Comparison of ENCODE assay signal across 1 cellular context in genomic region chr19:58558066-58558622, GRCh38.
TF ChIP-seq lines count a peak whose summit lies in the region.

TSS of gene UBE2M (minus strand) at chr19:58558611. CDS start at chr19:58558381, 230 bp downstream.

TF ChIP-seq in K562, 482 proteins besides CTCF, POLR2A, EP300 and RAD21 (continued from another document and continues in another):
- TF ChIP-seq MNT (conservative IDR thresholded peaks at IDR 0.05), result peak in 1 of 2 experiments; percentile 32; a peak in 1 of 4 replicates
- TF ChIP-seq CUX1 (CRISPR knock-in tag; IDR thresholded peaks at IDR 0.05), result no peak
- no peak for TF ChIP-seq MECOM (CRISPR knock-in tag; IDR thresholded peaks at IDR 0.05)
- TF ChIP-seq LCOR (CRISPR knock-in tag; IDR thresholded peaks at IDR 0.05), result no peak
- peak; percentile 90 for TF ChIP-seq NR2C2 (CRISPR knock-in tag; IDR thresholded peaks at IDR 0.05)
- TF ChIP-seq NR2C2 (tag; IDR thresholded peaks at IDR 0.05), result peak; percentile 97
- TF ChIP-seq, protein P1, sequence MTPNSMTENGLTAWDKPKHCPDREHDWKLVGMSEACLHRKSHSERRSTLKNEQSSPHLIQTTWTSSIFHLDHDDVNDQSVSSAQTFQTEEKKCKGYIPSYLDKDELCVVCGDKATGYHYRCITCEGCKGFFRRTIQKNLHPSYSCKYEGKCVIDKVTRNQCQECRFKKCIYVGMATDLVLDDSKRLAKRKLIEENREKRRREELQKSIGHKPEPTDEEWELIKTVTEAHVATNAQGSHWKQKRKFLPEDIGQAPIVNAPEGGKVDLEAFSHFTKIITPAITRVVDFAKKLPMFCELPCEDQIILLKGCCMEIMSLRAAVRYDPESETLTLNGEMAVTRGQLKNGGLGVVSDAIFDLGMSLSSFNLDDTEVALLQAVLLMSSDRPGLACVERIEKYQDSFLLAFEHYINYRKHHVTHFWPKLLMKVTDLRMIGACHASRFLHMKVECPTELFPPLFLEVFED (CRISPR knock-in tag; conservative IDR thresholded peaks at IDR 0.05), result peak; percentile 80; the same call in 1 of the 2 replicates
- TF ChIP-seq ARID1B (IDR thresholded peaks at IDR 0.05), result peak; percentile 61
- TF ChIP-seq, protein P2, sequence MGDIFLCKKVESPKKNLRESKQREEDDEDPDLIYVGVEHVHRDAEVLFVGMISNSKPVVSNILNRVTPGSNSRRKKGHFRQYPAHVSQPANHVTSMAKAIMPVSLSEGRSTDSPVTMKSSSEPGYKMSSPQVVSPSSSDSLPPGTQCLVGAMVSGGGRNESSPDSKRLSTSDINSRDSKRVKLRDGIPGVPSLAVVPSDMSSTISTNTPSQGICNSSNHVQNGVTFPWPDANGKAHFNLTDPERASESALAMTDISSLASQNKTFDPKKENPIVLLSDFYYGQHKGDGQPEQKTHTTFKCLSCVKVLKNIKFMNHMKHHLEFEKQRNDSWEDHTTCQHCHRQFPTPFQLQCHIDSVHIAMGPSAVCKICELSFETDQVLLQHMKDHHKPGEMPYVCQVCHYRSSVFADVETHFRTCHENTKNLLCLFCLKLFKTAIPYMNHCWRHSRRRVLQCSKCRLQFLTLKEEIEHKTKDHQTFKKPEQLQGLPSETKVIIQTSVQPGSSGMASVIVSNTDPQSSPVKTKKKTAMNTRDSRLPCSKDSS (IDR thresholded peaks at IDR 0.05; ENCODE audit: low read depth, partially characterized antibody), result no peak
- no peak for TF ChIP-seq SETDB1 (IDR thresholded peaks at IDR 0.05; ENCODE audit: low read length)
- peak; percentile 65 for TF ChIP-seq CBFA2T2 (conservative IDR thresholded peaks at IDR 0.05)
- no peak for TF ChIP-seq MYNN (IDR thresholded peaks at IDR 0.05)
- no peak for TF ChIP-seq MYNN (CRISPR knock-in tag; IDR thresholded peaks at IDR 0.05)
- no peak for TF ChIP-seq BRCA1 (IDR thresholded peaks at IDR 0.05)
- TF ChIP-seq BRCA1 (CRISPR knock-in tag; IDR thresholded peaks at IDR 0.05), result no peak
- no peak for TF ChIP-seq ZNF23 (CRISPR knock-in tag; IDR thresholded peaks at IDR 0.05)
- TF ChIP-seq, protein P3, sequence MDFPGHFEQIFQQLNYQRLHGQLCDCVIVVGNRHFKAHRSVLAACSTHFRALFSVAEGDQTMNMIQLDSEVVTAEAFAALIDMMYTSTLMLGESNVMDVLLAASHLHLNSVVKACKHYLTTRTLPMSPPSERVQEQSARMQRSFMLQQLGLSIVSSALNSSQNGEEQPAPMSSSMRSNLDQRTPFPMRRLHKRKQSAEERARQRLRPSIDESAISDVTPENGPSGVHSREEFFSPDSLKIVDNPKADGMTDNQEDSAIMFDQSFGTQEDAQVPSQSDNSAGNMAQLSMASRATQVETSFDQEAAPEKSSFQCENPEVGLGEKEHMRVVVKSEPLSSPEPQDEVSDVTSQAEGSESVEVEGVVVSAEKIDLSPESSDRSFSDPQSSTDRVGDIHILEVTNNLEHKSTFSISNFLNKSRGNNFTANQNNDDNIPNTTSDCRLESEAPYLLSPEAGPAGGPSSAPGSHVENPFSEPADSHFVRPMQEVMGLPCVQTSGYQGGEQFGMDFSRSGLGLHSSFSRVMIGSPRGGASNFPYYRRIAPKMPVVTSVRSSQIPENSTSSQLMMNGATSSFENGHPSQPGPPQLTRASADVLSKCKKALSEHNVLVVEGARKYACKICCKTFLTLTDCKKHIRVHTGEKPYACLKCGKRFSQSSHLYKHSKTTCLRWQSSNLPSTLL (IDR thresholded peaks at IDR 0.05), result no peak
- TF ChIP-seq NCOA1 (IDR thresholded peaks at IDR 0.05; ENCODE audit: low read depth), result 0 out of 2 replicates have a peak, but pooled peaks have one; percentile 44
- no peak for TF ChIP-seq MEF2D (tag; conservative IDR thresholded peaks at IDR 0.05; ENCODE audit: low read depth)
- peak; percentile 70; the same call in 1 of the 2 replicates for TF ChIP-seq HLTF (IDR thresholded peaks at IDR 0.05)
- TF ChIP-seq ILK (tag; IDR thresholded peaks at IDR 0.05; ENCODE audit: borderline replicate concordance, low read depth), result no peak
- no peak for TF ChIP-seq NFIX (CRISPR knock-in tag; IDR thresholded peaks at IDR 0.05; ENCODE audit: low read depth)
- TF ChIP-seq HCFC1 (IDR thresholded peaks at IDR 0.05; ENCODE audit: low read depth, low read length), result no peak; the same call in 1 of the 2 replicates
- TF ChIP-seq ESRRA (IDR thresholded peaks at IDR 0.05; ENCODE audit: borderline replicate concordance, low read depth), result peak; percentile 74; the same call in 1 of the 2 replicates
- TF ChIP-seq, protein P4, sequence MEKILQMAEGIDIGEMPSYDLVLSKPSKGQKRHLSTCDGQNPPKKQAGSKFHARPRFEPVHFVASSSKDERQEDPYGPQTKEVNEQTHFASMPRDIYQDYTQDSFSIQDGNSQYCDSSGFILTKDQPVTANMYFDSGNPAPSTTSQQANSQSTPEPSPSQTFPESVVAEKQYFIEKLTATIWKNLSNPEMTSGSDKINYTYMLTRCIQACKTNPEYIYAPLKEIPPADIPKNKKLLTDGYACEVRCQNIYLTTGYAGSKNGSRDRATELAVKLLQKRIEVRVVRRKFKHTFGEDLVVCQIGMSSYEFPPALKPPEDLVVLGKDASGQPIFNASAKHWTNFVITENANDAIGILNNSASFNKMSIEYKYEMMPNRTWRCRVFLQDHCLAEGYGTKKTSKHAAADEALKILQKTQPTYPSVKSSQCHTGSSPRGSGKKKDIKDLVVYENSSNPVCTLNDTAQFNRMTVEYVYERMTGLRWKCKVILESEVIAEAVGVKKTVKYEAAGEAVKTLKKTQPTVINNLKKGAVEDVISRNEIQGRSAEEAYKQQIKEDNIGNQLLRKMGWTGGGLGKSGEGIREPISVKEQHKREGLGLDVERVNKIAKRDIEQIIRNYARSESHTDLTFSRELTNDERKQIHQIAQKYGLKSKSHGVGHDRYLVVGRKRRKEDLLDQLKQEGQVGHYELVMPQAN (IDR thresholded peaks at IDR 0.05; ENCODE audit: borderline replicate concordance), result peak; percentile 66; the same call in 1 of the 2 replicates
- peak; percentile 38; the same call in 1 of the 2 replicates for TF ChIP-seq TCF3 (CRISPR knock-in tag; IDR thresholded peaks at IDR 0.05)
- TF ChIP-seq, protein P5, sequence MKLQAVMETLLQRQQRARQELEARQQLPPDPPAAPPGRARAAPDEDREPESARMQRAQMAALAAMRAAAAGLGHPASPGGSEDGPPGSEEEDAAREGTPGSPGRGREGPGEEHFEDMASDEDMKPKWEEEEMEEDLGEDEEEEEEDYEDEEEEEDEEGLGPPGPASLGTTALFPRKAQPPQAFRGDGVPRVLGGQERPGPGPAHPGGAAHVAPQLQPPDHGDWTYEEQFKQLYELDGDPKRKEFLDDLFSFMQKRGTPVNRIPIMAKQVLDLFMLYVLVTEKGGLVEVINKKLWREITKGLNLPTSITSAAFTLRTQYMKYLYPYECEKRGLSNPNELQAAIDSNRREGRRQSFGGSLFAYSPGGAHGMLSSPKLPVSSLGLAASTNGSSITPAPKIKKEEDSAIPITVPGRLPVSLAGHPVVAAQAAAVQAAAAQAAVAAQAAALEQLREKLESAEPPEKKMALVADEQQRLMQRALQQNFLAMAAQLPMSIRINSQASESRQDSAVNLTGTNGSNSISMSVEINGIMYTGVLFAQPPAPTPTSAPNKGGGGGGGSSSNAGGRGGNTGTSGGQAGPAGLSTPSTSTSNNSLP (IDR thresholded peaks at IDR 0.05; ENCODE audit: borderline replicate concordance, low read depth, low read length), result no peak
- peak; percentile 68; the same call in 1 of the 2 replicates for TF ChIP-seq HES1 (IDR thresholded peaks at IDR 0.05; ENCODE audit: low read depth)
- TF ChIP-seq ZBTB7A (IDR thresholded peaks at IDR 0.05; ENCODE audit: borderline replicate concordance, control insufficient read depth, low read depth, low read length), result peak; percentile 57; the same call in 1 of the 2 replicates
- TF ChIP-seq SMARCE1 (IDR thresholded peaks at IDR 0.05), result peak; percentile 68; the same call in 1 of the 2 replicates
- peak; percentile 50; the same call in 1 of the 2 replicates for TF ChIP-seq NCOR1 (IDR thresholded peaks at IDR 0.05)
- TF ChIP-seq TAL1 (IDR thresholded peaks at IDR 0.05), result peak; percentile 21; the same call in 1 of the 2 replicates
- TF ChIP-seq ETV5 (CRISPR knock-in tag; IDR thresholded peaks at IDR 0.05; ENCODE audit: low read depth), result 0 out of 2 replicates have a peak, but pooled peaks have one; percentile 46
- no peak for TF ChIP-seq BRD4 (IDR thresholded peaks at IDR 0.05)
- no peak for TF ChIP-seq KLF10 (CRISPR knock-in tag; IDR thresholded peaks at IDR 0.05)
- no peak for TF ChIP-seq POLR2AphosphoS5 (IDR thresholded peaks at IDR 0.05; ENCODE audit: control insufficient read depth, insufficient read depth, low read depth, low read length)
- TF ChIP-seq, protein P6, sequence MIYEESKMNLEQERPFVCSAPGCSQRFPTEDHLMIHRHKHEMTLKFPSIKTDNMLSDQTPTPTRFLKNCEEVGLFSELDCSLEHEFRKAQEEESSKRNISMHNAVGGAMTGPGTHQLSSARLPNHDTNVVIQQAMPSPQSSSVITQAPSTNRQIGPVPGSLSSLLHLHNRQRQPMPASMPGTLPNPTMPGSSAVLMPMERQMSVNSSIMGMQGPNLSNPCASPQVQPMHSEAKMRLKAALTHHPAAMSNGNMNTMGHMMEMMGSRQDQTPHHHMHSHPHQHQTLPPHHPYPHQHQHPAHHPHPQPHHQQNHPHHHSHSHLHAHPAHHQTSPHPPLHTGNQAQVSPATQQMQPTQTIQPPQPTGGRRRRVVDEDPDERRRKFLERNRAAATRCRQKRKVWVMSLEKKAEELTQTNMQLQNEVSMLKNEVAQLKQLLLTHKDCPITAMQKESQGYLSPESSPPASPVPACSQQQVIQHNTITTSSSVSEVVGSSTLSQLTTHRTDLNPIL (CRISPR knock-in tag; IDR thresholded peaks at IDR 0.05), result no peak
- peak; percentile 96 for TF ChIP-seq NR2C1 (IDR thresholded peaks at IDR 0.05)
- TF ChIP-seq NR2C1 (tag; IDR thresholded peaks at IDR 0.05), result peak; percentile 97
- TF ChIP-seq NBN (IDR thresholded peaks at IDR 0.05; ENCODE audit: low read depth), result no peak
- TF ChIP-seq THRA (IDR thresholded peaks at IDR 0.05), result no peak
- peak; percentile 56 for TF ChIP-seq C11orf30 (IDR thresholded peaks at IDR 0.05; ENCODE audit: low read depth)
- TF ChIP-seq, protein P7, sequence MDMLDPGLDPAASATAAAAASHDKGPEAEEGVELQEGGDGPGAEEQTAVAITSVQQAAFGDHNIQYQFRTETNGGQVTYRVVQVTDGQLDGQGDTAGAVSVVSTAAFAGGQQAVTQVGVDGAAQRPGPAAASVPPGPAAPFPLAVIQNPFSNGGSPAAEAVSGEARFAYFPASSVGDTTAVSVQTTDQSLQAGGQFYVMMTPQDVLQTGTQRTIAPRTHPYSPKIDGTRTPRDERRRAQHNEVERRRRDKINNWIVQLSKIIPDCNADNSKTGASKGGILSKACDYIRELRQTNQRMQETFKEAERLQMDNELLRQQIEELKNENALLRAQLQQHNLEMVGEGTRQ (CRISPR knock-in tag; IDR thresholded peaks at IDR 0.05), result no peak
- TF ChIP-seq ZKSCAN3 (CRISPR knock-in tag; IDR thresholded peaks at IDR 0.05), result no peak
- TF ChIP-seq ESRRB (CRISPR knock-in tag; IDR thresholded peaks at IDR 0.05; ENCODE audit: borderline replicate concordance), result no peak
